In genomic region chr16:90022209-90023077, GRCh38 we compare ENCODE assay signal across 8 cellular contexts. TPM values are rescaled to one million over a fixed set of nuclear protein-coding genes. Genes with fewer than 3 reads are reported as not detected.
A peak's percentile ranks its signal among the peaks of the same experiment; 100 is the strongest.
DNase-seq lines count a peak whose midpoint lies in the region; ATAC-seq and TF ChIP-seq lines count a peak whose summit lies in the region.

No MANE protein-coding gene starts in this region.

- H3K36me3 ChIP-seq in BE2C = no peaks in the 10 kb centered on the region

- peaks cover 5% of the 10 kb centered on the region for H3K4me1 Mint-ChIP-seq in activated T-helper 17 cell treated with anti-CD3 and anti-CD28 coated beads, Interleukin-2, amount 50 U/mL, for 72 hours
- peaks cover 28% of the 10 kb centered on the region for H3K4me1 Mint-ChIP-seq in nephron

- H3K9me3 Mint-ChIP-seq in activated T-helper 17 cell treated with anti-CD3 and anti-CD28 coated beads, Interleukin-2, amount 50 U/mL, for 72 hours = no peaks in the 10 kb centered on the region
- H3K9me3 Mint-ChIP-seq in nephron = no peaks in the 10 kb centered on the region

- peak; percentile 97 for DNase-seq in BE2C
- DNase-seq in fibroblast of peridontal ligament (ENCODE audit: extremely low read depth) = peak; percentile 82
- DNase-seq in stimulated activated naive CD8-positive, alpha-beta T cell treated with anti-CD3 and anti-CD28 coated beads, Interleukin-15, Interleukin-2, amounts not matched to agents 100 U/mL and 50 U/mL, for 24 hours = peak; percentile 90

- TF ChIP-seq CTCF in BE2C (IDR thresholded peaks at IDR 0.05; ENCODE audit: low read depth, low read length) = no peak
- no peak for TF ChIP-seq CTCF in nephron (IDR thresholded peaks at IDR 0.05; ENCODE audit: unreplicated experiment in 3 of 3)

- TF ChIP-seq EP300 in Ishikawa (IDR thresholded peaks at IDR 0.05; ENCODE audit: borderline replicate concordance) = no peak

- peaks cover 17% of the 10 kb centered on the region for H3K4me1 ChIP-seq in BE2C

- H3K27me3 Mint-ChIP-seq in activated T-helper 17 cell treated with anti-CD3 and anti-CD28 coated beads, Interleukin-2, amount 50 U/mL, for 72 hours = no peaks in the 10 kb centered on the region
- peaks cover 38% of the 10 kb centered on the region for H3K27me3 Mint-ChIP-seq in nephron (ENCODE audit: low read depth)

- H3K36me3 Mint-ChIP-seq in activated T-helper 17 cell treated with anti-CD3 and anti-CD28 coated beads, Interleukin-2, amount 50 U/mL, for 72 hours (ENCODE audit: low read depth) = no peaks in the 10 kb centered on the region
- no peaks in the 10 kb centered on the region for H3K36me3 Mint-ChIP-seq in nephron (ENCODE audit: low read depth)

- no peaks in the 10 kb centered on the region for H3K27me3 ChIP-seq in BE2C

- H3K4me3 Mint-ChIP-seq in activated T-helper 17 cell treated with anti-CD3 and anti-CD28 coated beads, Interleukin-2, amount 50 U/mL, for 72 hours = peak overlapping the region; percentile 81
- H3K4me3 Mint-ChIP-seq in nephron = peak overlapping the region; percentile 49 to 79 (median 64)

- H3K27ac Mint-ChIP-seq in activated T-helper 17 cell treated with anti-CD3 and anti-CD28 coated beads, Interleukin-2, amount 50 U/mL, for 72 hours = peak overlapping the region; percentile 82
- H3K27ac Mint-ChIP-seq in nephron = peak overlapping the region; percentile 33 to 75 (median 65)

- TF ChIP-seq RAD21 in Ishikawa (IDR thresholded peaks at IDR 0.05; ENCODE audit: low read depth) = no peak

- peak; percentile 72 for ATAC-seq in GM19324 (IDR thresholded peaks at IDR 0.05; ENCODE audit: low FRiP score, unreplicated experiment)
- ATAC-seq in activated T-helper 17 cell treated with anti-CD3 and anti-CD28 coated beads, Interleukin-2, amount 50 U/mL, for 72 hours (replicated peaks) = peak; percentile 94
- ATAC-seq in stimulated activated naive CD8-positive, alpha-beta T cell treated with anti-CD3 and anti-CD28 coated beads, Interleukin-15, Interleukin-2, amounts not matched to agents 100 U/mL and 50 U/mL, for 24 hours = peak; percentile 81

- H3K9me3 ChIP-seq in BE2C = no peaks in the 10 kb centered on the region

- peak overlapping the region; percentile 88 for H3K4me3 ChIP-seq in BE2C (ENCODE audit: low read depth, low read length)

TF ChIP-seq in Ishikawa, 13 proteins besides CTCF, POLR2A, EP300 and RAD21 (continues in another document):
- peak; percentile 64 for TF ChIP-seq YY1 (IDR thresholded peaks at IDR 0.05; ENCODE audit: low read depth)
- TF ChIP-seq CREB1 (IDR thresholded peaks at IDR 0.05; ENCODE audit: low read depth) = no peak
- TF ChIP-seq CEBPB (IDR thresholded peaks at IDR 0.05) = no peak
- TF ChIP-seq REST (IDR thresholded peaks at IDR 0.05; ENCODE audit: low read depth) = no peak
- TF ChIP-seq USF1 (IDR thresholded peaks at IDR 0.05) = peak; percentile 40
- no peak for TF ChIP-seq NFIC (IDR thresholded peaks at IDR 0.05)
- TF ChIP-seq TCF12 (IDR thresholded peaks at IDR 0.05; ENCODE audit: low read depth) = peak; percentile 37; the same call in 1 of the 2 replicates
- no peak for TF ChIP-seq FOXM1 (IDR thresholded peaks at IDR 0.05; ENCODE audit: borderline replicate concordance, low read depth)
- peak; percentile 97 for TF ChIP-seq MAX (IDR thresholded peaks at IDR 0.05)
- TF ChIP-seq EGR1 (IDR thresholded peaks at IDR 0.05) = peak; percentile 69
- TF ChIP-seq TAF1 (IDR thresholded peaks at IDR 0.05; ENCODE audit: low read depth) = peak; percentile 62

TF ChIP-seq in PFSK-1, 5 proteins besides CTCF, POLR2A, EP300 and RAD21:
- TF ChIP-seq TAF1 (IDR thresholded peaks at IDR 0.05; ENCODE audit: borderline replicate concordance, insufficient read depth, low read length) = no peak
- TF ChIP-seq POLR2AphosphoS5 (IDR thresholded peaks at IDR 0.05; ENCODE audit: low read depth, low read length) = no peak
- TF ChIP-seq REST (IDR thresholded peaks at IDR 0.05; ENCODE audit: insufficient read depth in 1 of 2, low read depth in 2 of 2, low read length in 2 of 2) = no peak
- TF ChIP-seq SIN3A (IDR thresholded peaks at IDR 0.05; ENCODE audit: borderline replicate concordance, insufficient read depth, low read length) = no peak
- TF ChIP-seq FOXP2 (optimal IDR thresholded peaks at IDR 0.05; ENCODE audit: borderline replicate concordance, extremely low read depth, extremely low read length, insufficient read depth) = peak; percentile 40
TF ChIP-seq in PFSK-1: peak in this region for 1.

RNA-seq across cellular contexts. Expression of gene DBNDD1, which starts 3.2 kb away (rescaled TPM):
- polyA plus RNA-seq in BE2C (2012; ENCODE audit: insufficient read depth, insufficient read length, low read depth) = 54.3 TPM
- 14.8 TPM for polyA plus RNA-seq in PFSK-1 (2012; ENCODE audit: insufficient read length, low read depth)
- under 1 TPM in 1 of 2 donors, not detected in 1; 0.53 TPM for total RNA-seq in activated T-helper 17 cell treated with anti-CD3 and anti-CD28 coated beads, Interleukin-2, amount 50 U/mL, for 72 hours

RNA-seq across cellular contexts. Expression of gene PRDM7, which starts 54.7 kb away (rescaled TPM):
- polyA plus RNA-seq in BE2C (2012; ENCODE audit: insufficient read depth, insufficient read length, low read depth) = not detected
- polyA plus RNA-seq in PFSK-1 (2012; ENCODE audit: insufficient read length, low read depth) = not detected
- total RNA-seq in activated T-helper 17 cell treated with anti-CD3 and anti-CD28 coated beads, Interleukin-2, amount 50 U/mL, for 72 hours = under 1 TPM in 1 of 2 donors, not detected in 1; 0.13 TPM

Comparison
In these comparisons a context has a peak if more than half of its experiments do, and no peak if none do; other contexts are left out.
1. Peak in every context shown above with its lines: DNase-seq, ATAC-seq and H3K4me3 ChIP-seq.